In genomic region chr3:183252973-183253363, GRCh38 we compare ENCODE assay signal across 8 cellular contexts. TPM values are rescaled to one million over a fixed set of nuclear protein-coding genes. Genes with fewer than 3 reads are reported as not detected.
DNase-seq lines count a peak whose midpoint lies in the region; ATAC-seq and TF ChIP-seq lines count a peak whose summit lies in the region.

A gene with protein sequence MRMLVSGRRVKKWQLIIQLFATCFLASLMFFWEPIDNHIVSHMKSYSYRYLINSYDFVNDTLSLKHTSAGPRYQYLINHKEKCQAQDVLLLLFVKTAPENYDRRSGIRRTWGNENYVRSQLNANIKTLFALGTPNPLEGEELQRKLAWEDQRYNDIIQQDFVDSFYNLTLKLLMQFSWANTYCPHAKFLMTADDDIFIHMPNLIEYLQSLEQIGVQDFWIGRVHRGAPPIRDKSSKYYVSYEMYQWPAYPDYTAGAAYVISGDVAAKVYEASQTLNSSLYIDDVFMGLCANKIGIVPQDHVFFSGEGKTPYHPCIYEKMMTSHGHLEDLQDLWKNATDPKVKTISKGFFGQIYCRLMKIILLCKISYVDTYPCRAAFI (plus strand): TSS chr3:183253253. CDS start chr3:183269799, 16,546 bp downstream.

- no peaks in the 10 kb centered on the region for H3K9me3 ChIP-seq in neutrophil
- no peaks in the 10 kb centered on the region for H3K9me3 ChIP-seq in aorta (ENCODE audit: control insufficient read depth, low read length)

- peak within 1 kb of the TSS; percentile 98 for H3K27ac ChIP-seq in foreskin keratinocyte
- H3K27ac ChIP-seq in neutrophil: peak within 1 kb of the TSS; percentile 97
- peak within 1 kb of the TSS in 1 of 2 donors; percentile 13 for H3K27ac ChIP-seq in aorta (ENCODE audit: low read depth in 1 of 2, low read length in 2 of 2)

- WGBS in aorta, 2 donors: 1% methylated on average over 35 of the region's 35 CpGs

- ATAC-seq in foreskin keratinocyte (peak; percentile 86), aorta (ENCODE audit: low FRiP score) (peak; percentile 42), HG02885 (IDR thresholded peaks at IDR 0.05; ENCODE audit: poor library complexity, unreplicated experiment) (no peak)

- peak within 1 kb of the TSS; percentile 84 for H3K4me3 Mint-ChIP-seq in Calu3 (ENCODE audit: low read depth, unreplicated experiment)

- peak within 1 kb of the TSS; percentile 55 for H3K27ac Mint-ChIP-seq in Calu3 (ENCODE audit: unreplicated experiment)

- CTCF ChIA-PET in Calu3 (lab: Charles Lee): interaction anchor here (0.7 to 3.7 kb wide), 7 partner anchors 8 to 130 kb away, joined by 3 to 18 read pairs (median 4); no protein-coding TSS in a partner anchor

- no peaks in the 10 kb centered on the region for H3K9me3 Mint-ChIP-seq in Calu3 (ENCODE audit: low read depth, unreplicated experiment)

- H3K36me3 Mint-ChIP-seq in Calu3 (ENCODE audit: insufficient read depth, unreplicated experiment): peaks cover 41% of the 10 kb centered on the region

- H3K27me3 Mint-ChIP-seq in Calu3 (ENCODE audit: unreplicated experiment): no peaks in the 10 kb centered on the region

- H3K27me3 ChIP-seq in foreskin keratinocyte: no peaks in the 10 kb centered on the region
- no peaks in the 10 kb centered on the region for H3K27me3 ChIP-seq in neutrophil
- no peaks in the 10 kb centered on the region for H3K27me3 ChIP-seq in aorta (ENCODE audit: control insufficient read depth in 1 of 2, insufficient read depth in 2 of 2, low read length in 1 of 2)

- no peak for TF ChIP-seq CTCF in Calu3 (IDR thresholded peaks at IDR 0.05; ENCODE audit: unreplicated experiment)
- no peak for TF ChIP-seq CTCF in foreskin keratinocyte (conservative IDR thresholded peaks at IDR 0.05)
- TF ChIP-seq CTCF in neutrophil (IDR thresholded peaks at IDR 0.05): no peak

- peak; percentile 91 for DNase-seq in Calu3
- DNase-seq in NCI-H187 treated with DMSO at 0.1 percent for 48 hours (lab: John Stamatoyannopoulos, UW): peak; percentile 25
- peak; percentile 49 for DNase-seq in activated T-cell treated with anti-CD3 and anti-CD28 coated beads, Interleukin-2, amount 50 U/mL, for 1 hour
- peak in 1 of 2 donors; percentile 70 for DNase-seq in foreskin keratinocyte
- peak in 1 of 2 donors; percentile 77 for DNase-seq in aorta
- DNase-seq in erythroblast (lab: John Stamatoyannopoulos, UW): no peak

- H3K36me3 ChIP-seq in neutrophil: peaks cover 3% of the 10 kb centered on the region
- no peaks in the 10 kb centered on the region for H3K36me3 ChIP-seq in aorta (ENCODE audit: control insufficient read depth in 1 of 2, insufficient read depth in 2 of 2, low read length in 1 of 2)

- peaks cover 24% of the 10 kb centered on the region for H3K4me1 ChIP-seq in foreskin keratinocyte
- H3K4me1 ChIP-seq in neutrophil (ENCODE audit: control insufficient read depth in 1 of 2, insufficient read depth in 1 of 2, low read depth in 1 of 2, low read length in 1 of 2): peaks cover 15 to 28% of the 10 kb centered on the region in 2 experiments
- no peaks in the 10 kb centered on the region for H3K4me1 ChIP-seq in aorta (ENCODE audit: control insufficient read depth in 1 of 2, insufficient read depth in 2 of 2, low read length in 2 of 2)

- intact Hi-C loops in Calu3 (cut with micrococcal nuclease; ENCODE audit: unreplicated experiment): loop anchor here (2.0 to 10.0 kb wide), 2 partner anchors 68 to 128 kb away; no protein-coding TSS in a partner anchor
- intact Hi-C loops in aorta (cut with DNase I): loop anchor here in 1 of 2 donors (10.0 kb wide), 1 partner anchor 132 kb away; no protein-coding TSS in a partner anchor

- BruUV-seq in Calu3 (replicated peaks; lab: Mats Ljungman, UMichigan): no TSS peak

- H3K4me1 Mint-ChIP-seq in Calu3 (ENCODE audit: low read depth, unreplicated experiment): peaks cover 27% of the 10 kb centered on the region

- H3K4me3 ChIP-seq in neutrophil (ENCODE audit: low read depth in 1 of 2, low read length in 1 of 2) (peak within 1 kb of the TSS; percentile 74 to 98), aorta (ENCODE audit: low read length in 2 of 2) (peak within 1 kb of the TSS; percentile 62 to 87)

- TF ChIP-seq POLR2A in erythroblast (IDR thresholded peaks at IDR 0.05; ENCODE audit: low read length): no peak

RNA-seq across cellular contexts. Expression of the gene that starts here (rescaled TPM):
- total RNA-seq in Calu3 (2022) (42.9 and 43.6 TPM in 2 replicates), foreskin keratinocyte (58.1 and 59.8 TPM in 2 replicates), aorta (10 to 100 TPM in 1 of 2 donors, 1 to 10 TPM in 1; 9.2 to 10.0 TPM)
- polyA plus RNA-seq in foreskin keratinocyte (17.6 and 20.1 TPM in 2 replicates), aorta (10 to 100 TPM in 1 of 2 donors, 1 to 10 TPM in 1; 1.6 to 12.5 TPM)

Comparison
In these comparisons a context has a peak if more than half of its experiments do, and no peak if none do; other contexts are left out.
1. DNase-seq: peak in Calu3 (single experiment), NCI-H187 treated with DMSO at 0.1 percent for 48 hours (single experiment) and activated T-cell treated with anti-CD3 and anti-CD28 coated beads, Interleukin-2, amount 50 U/mL, for 1 hour (single experiment); none in erythroblast (0 of 2).